In genomic region chr7:116697761-116698160, GRCh38 we compare ENCODE assay signal across 1 cellular context.
TF ChIP-seq lines count a peak whose summit lies in the region.

No MANE protein-coding gene starts in this region.

TF ChIP-seq in HCT116, 20 proteins besides CTCF, POLR2A, EP300 and RAD21 (continued from another document):
- TF ChIP-seq REST (IDR thresholded peaks at IDR 0.05; ENCODE audit: low read depth) = no peak
- TF ChIP-seq ATF3 (IDR thresholded peaks at IDR 0.05) = no peak
- TF ChIP-seq POLR2AphosphoS5 (IDR thresholded peaks at IDR 0.05; ENCODE audit: low read depth, low read length) = no peak
- no peak for TF ChIP-seq MAX (IDR thresholded peaks at IDR 0.05)
- TF ChIP-seq EGR1 (IDR thresholded peaks at IDR 0.05; ENCODE audit: low read depth) = no peak
- TF ChIP-seq ZNF274 (IDR thresholded peaks at IDR 0.05; ENCODE audit: low read depth, low read length) = no peak
- no peak for TF ChIP-seq EZH2phosphoT487 (IDR thresholded peaks at IDR 0.05; ENCODE audit: borderline replicate concordance)
- no peak for TF ChIP-seq ZBTB33 (IDR thresholded peaks at IDR 0.05; ENCODE audit: extremely low read depth, insufficient replicate concordance, low read length)
- TF ChIP-seq EZH2 (IDR thresholded peaks at IDR 0.05) = no peak
TF ChIP-seq in HCT116: peak in this region for 0.
